15 cellular contexts compared by ENCODE assay signal in genomic region chrX:308821-309520, GRCh38.
"Had no signal": no experiment of that assay in that cellular context is flagged by ENCODE, and none has a peak within 500 bp of the region (broad histone marks: within the 10 kb centered on the region; RNA-seq: fewer than 3 reads in every experiment).

No MANE protein-coding gene starts in this region.

- H3K27me3 ChIP-seq: dorsolateral prefrontal cortex, tibial nerve, vagina had no signal

- FAIRE-seq: keratinocyte had no signal

- ATAC-seq: psoas muscle; stimulated activated memory B cell treated with anti-CD40 and anti-IgM and Interleukin-4, amounts not matched to agents 10 μg/mL and 1 μg/mL and 100 μg/mL, for 72 hours had no signal

- H3K4me3 ChIP-seq: dorsolateral prefrontal cortex, psoas muscle, tibial nerve, vagina had no signal

- H3K4me1 ChIP-seq: psoas muscle, tibial nerve, vagina had no signal

- DNase-seq: activated CD4-positive, alpha-beta T cell treated with anti-CD3 and anti-CD28 coated beads, Interleukin-2, amount 10 ng/mL, durations not matched to agents 7 days and 5 days; activated CD4-positive, CD25-positive, alpha-beta regulatory T cell; activated naive CD4-positive, alpha-beta T cell treated with anti-CD3 and anti-CD28 coated beads, Interleukin-2, amount 10 ng/mL, durations not matched to agents 7 days and 5 days; activated T-cell treated with anti-CD3 and anti-CD28 coated beads for 4 hours; endodermal cell; erythroblast; hippocampal formation; stimulated activated CD4-positive, alpha-beta T cell treated with anti-CD3 and anti-CD28 coated beads, Interleukin-2, amount 100 ng/mL, for 48 hours; SW 1271 had no signal

- H3K9me3 ChIP-seq: psoas muscle, vagina had no signal

- H3K27ac ChIP-seq: dorsolateral prefrontal cortex, psoas muscle, tibial nerve, vagina had no signal
